In genomic region chr2:66701251-66701650, GRCh38 we compare ENCODE assay signal across 23 cellular contexts.
"Had no signal": no experiment of that assay in that cellular context is flagged by ENCODE, and none has a peak within 500 bp of the region (broad histone marks: within the 10 kb centered on the region; RNA-seq: fewer than 3 reads in every experiment).

No MANE protein-coding gene starts in this region.

- DNase-seq: cortex of kidney; dorsolateral prefrontal cortex; effector CD8-positive, alpha-beta T cell; heart right ventricle; left cardiac atrium; left ventricle myocardium inferior; lower lobe of right lung; naive thymus-derived CD8-positive, alpha-beta T cell; occipital lobe; pancreas; retina; stimulated activated CD4-positive, alpha-beta T cell treated with anti-CD3 and anti-CD28 coated beads, Interleukin-2, amount 100 ng/mL, for 24 hours; stimulated activated CD4-positive, alpha-beta T cell treated with anti-CD3 and anti-CD28 coated beads, Interleukin-4, amount 100 ng/mL, for 4 hours; stimulated activated naive CD4-positive, alpha-beta T cell; stomach; substantia nigra; trophoblast cell had no signal

- H3K27me3 ChIP-seq: pancreas, stomach had no signal

- ATAC-seq: heart right ventricle; left cardiac atrium; lower lobe of right lung; naive thymus-derived CD8-positive, alpha-beta T cell; sciatic nerve had no signal

- H3K36me3 ChIP-seq: heart right ventricle, left ventricle myocardium inferior, lower lobe of right lung, pancreas, prostate gland, stomach, thoracic aorta had no signal

- H3K4me3 Mint-ChIP-seq: central memory CD8-positive, alpha-beta T cell; memory B cell; naive thymus-derived CD8-positive, alpha-beta T cell had no signal

- H3K9me3 Mint-ChIP-seq: central memory CD8-positive, alpha-beta T cell; memory B cell had no signal

- H3K4me1 ChIP-seq: heart right ventricle, left ventricle myocardium inferior, lower lobe of right lung had no signal

- H3K27ac ChIP-seq: heart right ventricle, left ventricle myocardium inferior, pancreas, skin epidermis, thoracic aorta had no signal

- H3K27me3 Mint-ChIP-seq: central memory CD8-positive, alpha-beta T cell; naive thymus-derived CD8-positive, alpha-beta T cell had no signal

- H3K4me1 Mint-ChIP-seq: central memory CD8-positive, alpha-beta T cell; memory B cell; naive thymus-derived CD8-positive, alpha-beta T cell had no signal

- H3K9me3 ChIP-seq: heart right ventricle, left ventricle myocardium inferior, lower lobe of right lung, pancreas, prostate gland, stomach, thoracic aorta had no signal

- H3K27ac Mint-ChIP-seq: memory B cell had no signal

- H3K36me3 Mint-ChIP-seq: memory B cell; naive thymus-derived CD8-positive, alpha-beta T cell had no signal

- H3K4me3 ChIP-seq: heart right ventricle, left ventricle myocardium inferior, lower lobe of right lung, pancreas, prostate gland, skin epidermis, stomach, thoracic aorta had no signal
